ENCODE assay signal across 17 cellular contexts in the genomic region with DNA sequence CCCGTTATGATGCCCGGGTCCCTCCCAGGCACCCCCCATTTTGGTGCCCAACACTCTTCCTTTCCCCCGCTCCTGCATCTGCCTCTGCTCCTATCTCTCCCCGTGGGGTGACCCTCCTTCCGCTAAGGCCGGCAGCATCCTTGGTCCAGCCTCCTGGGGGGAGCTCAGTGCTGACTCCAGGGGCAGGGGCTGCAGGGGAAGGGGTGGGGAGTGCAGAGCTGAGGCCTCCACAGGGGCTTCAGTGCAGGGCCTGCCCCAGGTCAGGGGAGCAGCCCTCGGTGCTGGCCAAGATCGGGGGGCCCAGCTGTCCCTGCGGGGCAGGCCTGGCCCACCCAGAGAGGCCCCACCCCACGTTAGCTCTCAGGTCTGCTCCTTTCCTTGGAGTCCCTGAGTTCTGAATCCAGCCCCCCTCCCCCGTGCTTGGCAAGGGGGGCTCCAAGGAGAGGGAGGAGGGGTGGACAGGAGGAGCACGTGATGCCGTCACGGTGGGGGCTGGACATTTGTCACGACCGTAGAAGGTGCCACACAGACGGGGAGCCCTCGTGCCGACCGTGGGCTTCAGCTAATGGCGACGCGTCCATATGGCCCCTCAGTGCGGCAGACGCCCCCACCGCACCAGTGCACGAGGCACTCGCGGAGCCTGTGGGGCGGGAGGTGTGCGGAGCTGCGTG.
"Had no signal": no experiment of that assay in that cellular context is flagged by ENCODE, and none has a peak within 500 bp of the region (broad histone marks: within the 10 kb centered on the region; RNA-seq: fewer than 3 reads in every experiment).

No MANE protein-coding gene starts in this region.

- ATAC-seq: effector memory CD8-positive, alpha-beta T cell; psoas muscle; sciatic nerve had no signal

- H3K27ac ChIP-seq: cardiac muscle cell, esophagus squamous epithelium, psoas muscle, thyroid gland had no signal

- H3K4me3 ChIP-seq: cardiac muscle cell, esophagus squamous epithelium, psoas muscle, thyroid gland had no signal

- H3K9me3 ChIP-seq: esophagus squamous epithelium, psoas muscle, thyroid gland had no signal

- DNase-seq: activated B cell treated with CpG ODN at 0.5 μM for 24 hours; activated CD4-positive, alpha-beta memory T cell treated with anti-CD3 and anti-CD28 coated beads for 36 hours; activated CD4-positive, alpha-beta T cell treated with anti-CD3 and anti-CD28 coated beads for 4 hours; activated gamma-delta T cell treated with Interleukin-2 at 50 U/mL for 16 hours; activated naive CD8-positive, alpha-beta T cell treated with anti-CD3 and anti-CD28 coated beads for 36 hours; activated T-cell treated with anti-CD3 and anti-CD28 coated beads for 4 hours; amniotic stem cell; effector memory CD8-positive, alpha-beta T cell; esophagus squamous epithelium; stimulated activated CD4-positive, alpha-beta T cell treated with anti-CD3 and anti-CD28 coated beads, Interleukin-4, amount 100 ng/mL, for 4 hours; stimulated activated naive CD4-positive, alpha-beta T cell; T-helper 1 cell; T-helper 9 cell; thyroid gland had no signal

- H3K27me3 ChIP-seq: thyroid gland had no signal

- H3K36me3 ChIP-seq: cardiac muscle cell, esophagus squamous epithelium, thyroid gland had no signal

- H3K4me1 ChIP-seq: psoas muscle, thyroid gland had no signal
